In genomic region chr4:142428715-142429114, GRCh38 we compare ENCODE assay signal across 8 cellular contexts.
"Had no signal": no experiment of that assay in that cellular context is flagged by ENCODE, and none has a peak within 500 bp of the region (broad histone marks: within the 10 kb centered on the region; RNA-seq: fewer than 3 reads in every experiment).

No MANE protein-coding gene starts in this region.

- DNase-seq: GOT3, H9, HCEC 1CT, IMR-90, KG1 had no signal

- FAIRE-seq: H54, K562 had no signal

- ATAC-seq: K562 had no signal

- H3K4me3 ChIP-seq: K562 had no signal

- H3K27ac ChIP-seq: HL-60 had no signal
